ENCODE assay signal across 21 cellular contexts in genomic region chrX:40063555-40063954, GRCh38. TPM values are rescaled to one million over a fixed set of nuclear protein-coding genes. Genes with fewer than 3 reads are reported as not detected.
A peak's percentile ranks its signal among the peaks of the same experiment; 100 is the strongest.
DNase-seq lines count a peak whose midpoint lies in the region; ATAC-seq and TF ChIP-seq lines count a peak whose summit lies in the region.
"Had no signal": no experiment of that assay in that cellular context is flagged by ENCODE, and none has a peak within 500 bp of the region (broad histone marks: within the 10 kb centered on the region; RNA-seq: fewer than 3 reads in every experiment).

No MANE protein-coding gene starts in this region.

- H3K4me3 ChIP-seq in colonic mucosa (no peak overlapping the region), gastroesophageal sphincter (no peak overlapping the region)
- H3K4me3 ChIP-seq: esophagus muscularis mucosa, gastrocnemius medialis, GM12878, right atrium auricular region, vagina had no signal

- H3K36me3 ChIP-seq in colonic mucosa (no peaks in the 10 kb centered on the region), gastroesophageal sphincter (peaks cover 0 to 58% of the 10 kb centered on the region in 2 donors)

- DNase-seq in NCI-H146 (lab: John Stamatoyannopoulos, UW), result peak; percentile 17
- no peak for DNase-seq in NCI-H146 treated with DMSO at 0.1 percent for 48 hours (lab: John Stamatoyannopoulos, UW; ENCODE audit: unreplicated experiment)
- peak; percentile 22 for DNase-seq in cardiac septum (ENCODE audit: low spot score)
- no peak for DNase-seq in left ventricle myocardium superior
- peak; percentile 36 for DNase-seq in chondrocyte (ENCODE audit: low spot score)
- no peak for DNase-seq in H4 (ENCODE audit: low spot score)
- no peak for DNase-seq in colonic mucosa
- DNase-seq: activated CD4-positive, CD25-positive, alpha-beta regulatory T cell; activated gamma-delta T cell treated with Interleukin-2 at 50 U/mL for 16 hours; BE2C; cerebellar nuclear complex; effector memory CD4-positive, alpha-beta T cell; gastrocnemius medialis; mammary epithelial cell; T-helper 9 cell had no signal

- intact Hi-C loops in cardiac septum (cut with DNase I) (no loop called here), left ventricle myocardium superior (cut with micrococcal nuclease) (loop anchor here (10.0 kb wide), 1 partner anchor 49 kb away; no protein-coding TSS in a partner anchor), colonic mucosa (cut with DNase I) (no loop called here)

- no peak for TF ChIP-seq POLR2A in gastroesophageal sphincter (IDR thresholded peaks at IDR 0.05)

- H3K27me3 ChIP-seq in colonic mucosa (no peaks in the 10 kb centered on the region), gastroesophageal sphincter (no peaks in the 10 kb centered on the region)
- H3K27me3 ChIP-seq: BE2C, esophagus muscularis mucosa, gastrocnemius medialis, right atrium auricular region, vagina had no signal

- no peaks in the 10 kb centered on the region for H3K4me1 ChIP-seq in colonic mucosa
- peaks cover 0 to 19% (median 0%) of the 10 kb centered on the region in 3 donors for H3K4me1 ChIP-seq in gastroesophageal sphincter
- H3K4me1 ChIP-seq: BE2C, gastrocnemius medialis, right atrium auricular region, vagina had no signal

- TF ChIP-seq EP300 in gastroesophageal sphincter (IDR thresholded peaks at IDR 0.05), result no peak

- no peaks in the 10 kb centered on the region for H3K4me1 Mint-ChIP-seq in chondrocyte (ENCODE audit: low read depth)

- 67% methylated on average over 1 of the region's 7 CpGs; no CpG with 5 or more reads in 1 of the 2 donors for WGBS in gastroesophageal sphincter (ENCODE audit: low coverage in 1 of 2), 2 donors

- H3K27me3 Mint-ChIP-seq in chondrocyte (ENCODE audit: low read depth), result no peaks in the 10 kb centered on the region

- no peak overlapping the region for H3K4me3 Mint-ChIP-seq in chondrocyte (ENCODE audit: unreplicated experiment)
- H3K4me3 Mint-ChIP-seq: IgD-negative memory B cell had no signal

- H3K27ac ChIP-seq in colonic mucosa, result no peak overlapping the region
- H3K27ac ChIP-seq in gastroesophageal sphincter, result peak overlapping the region in 1 of 4 donors; percentile 41
- H3K27ac ChIP-seq: gastrocnemius medialis, right atrium auricular region, vagina had no signal

- H3K27ac Mint-ChIP-seq in chondrocyte (ENCODE audit: unreplicated experiment), result no peak overlapping the region
- H3K27ac Mint-ChIP-seq: IgD-negative memory B cell had no signal

- H3K9me3 ChIP-seq in colonic mucosa (no peaks in the 10 kb centered on the region), gastroesophageal sphincter (no peaks in the 10 kb centered on the region)
- H3K9me3 ChIP-seq: BE2C, esophagus muscularis mucosa, gastrocnemius medialis, right atrium auricular region, vagina had no signal

- ATAC-seq in left ventricle myocardium superior (no peak), gastroesophageal sphincter (no peak)
- ATAC-seq: gastrocnemius medialis, GM12878 had no signal

- TF ChIP-seq CTCF in chondrocyte (IDR thresholded peaks at IDR 0.05) (no peak), colonic mucosa (IDR thresholded peaks at IDR 0.05) (no peak), gastroesophageal sphincter (IDR thresholded peaks at IDR 0.05) (no peak)

- no peaks in the 10 kb centered on the region for H3K9me3 Mint-ChIP-seq in chondrocyte (ENCODE audit: low read depth)
- H3K9me3 Mint-ChIP-seq: IgD-negative memory B cell had no signal

- H3K9ac ChIP-seq in colonic mucosa (ENCODE audit: low read depth in 2 of 2, low read length in 2 of 2), result no peak overlapping the region

- H3K36me3 Mint-ChIP-seq in chondrocyte (ENCODE audit: low read depth), result peaks cover 12% of the 10 kb centered on the region

RNA-seq across cellular contexts. Expression of gene BCOR, which starts 34.2 kb away (rescaled TPM):
- total RNA-seq in cardiac septum, result 24.2 TPM
- total RNA-seq in left ventricle myocardium superior, result 16.4 TPM
- 10.8 to 19.0 TPM (median 11.0 TPM) in 3 replicates for total RNA-seq in chondrocyte
- total RNA-seq in H4 (2014; rRNA removed; shearing (Covaris generic)), result 22.8 and 23.8 TPM in 2 replicates
- total RNA-seq in colonic mucosa, result 10 to 100 TPM; 18.3 to 21.3 TPM
- 10 to 100 TPM; 18.4 to 27.4 (median 21.4) TPM for total RNA-seq in gastroesophageal sphincter

Comparison
In these comparisons a context has a peak if more than half of its experiments do, and no peak if none do; other contexts are left out.
1. DNase-seq: peak in NCI-H146 (single experiment), cardiac septum (single experiment) and chondrocyte (single experiment); none in NCI-H146 treated with DMSO at 0.1 percent for 48 hours (single experiment), left ventricle myocardium superior (single experiment), H4 (single experiment) and colonic mucosa (single experiment).